ENCODE assay signal across 8 cellular contexts in genomic region chr17:78779848-78780247, GRCh38. TPM values are rescaled to one million over a fixed set of nuclear protein-coding genes. Genes with fewer than 3 reads are reported as not detected.
DNase-seq lines count a peak whose midpoint lies in the region; ATAC-seq, FAIRE-seq and TF ChIP-seq lines count a peak whose summit lies in the region.

No MANE protein-coding gene starts in this region.

- peaks cover 27% of the 10 kb centered on the region for H4K20me1 ChIP-seq in astrocyte (ENCODE audit: insufficient read depth, low read length)

- H3K27ac Mint-ChIP-seq in astrocyte (ENCODE audit: unreplicated experiment) (no peak overlapping the region), neural crest cell (ENCODE audit: unreplicated experiment) (no peak overlapping the region)

- H3K27me3 Mint-ChIP-seq in astrocyte (ENCODE audit: low read depth, unreplicated experiment) (no peaks in the 10 kb centered on the region), neural crest cell (ENCODE audit: low read depth) (no peaks in the 10 kb centered on the region)

- BruUV-seq in Panc1 (replicated peaks; lab: Mats Ljungman, UMichigan), result no TSS peak

- POLR2A ChIA-PET in Panc1 (lab: Charles Lee), result no interaction called here

- H3K4me3 ChIP-seq in Panc1 (ENCODE audit: low read depth in 2 of 2, low read length in 2 of 2) (peak overlapping the region in 1 of 2 experiments; percentile 47; a peak in 2 of 4 replicates), astrocyte (ENCODE audit: insufficient read depth, low read depth, low read length) (no peak overlapping the region)

- no peak overlapping the region for H2AFZ ChIP-seq in astrocyte (ENCODE audit: low read depth, low read length)

- no peak overlapping the region for H3K4me2 ChIP-seq in astrocyte (ENCODE audit: low read length)

- H3K36me3 Mint-ChIP-seq in astrocyte (ENCODE audit: low read depth, unreplicated experiment) (no peaks in the 10 kb centered on the region), neural crest cell (ENCODE audit: low read depth) (no peaks in the 10 kb centered on the region)

- H3K4me3 Mint-ChIP-seq in astrocyte (ENCODE audit: unreplicated experiment), result peak overlapping the region; percentile 58
- H3K4me3 Mint-ChIP-seq in neural crest cell, result peak overlapping the region; percentile 79

- H3K27me3 ChIP-seq in Panc1 (ENCODE audit: control insufficient read depth, insufficient read depth, low read length) (no peaks in the 10 kb centered on the region), astrocyte (ENCODE audit: insufficient read depth, low read length) (no peaks in the 10 kb centered on the region)

- H3K9ac ChIP-seq in astrocyte (ENCODE audit: low read length), result no peak overlapping the region

- CTCF ChIA-PET in Panc1 (lab: Charles Lee), result no interaction called here

- DNase-seq in GDM1 (lab: John Stamatoyannopoulos, UW) (peak; percentile 10), Panc1 (ENCODE audit: low read depth, low spot score) (no peak), astrocyte (ENCODE audit: low read depth) (no peak), neural crest cell (ENCODE audit: low read depth, low spot score) (no peak), NCI-H446 treated with DMSO at 0.1 percent for 48 hours (lab: John Stamatoyannopoulos, UW) (no peak), D341Med (ENCODE audit: low spot score) (no peak)

- no peaks in the 10 kb centered on the region for H3K9me3 Mint-ChIP-seq in astrocyte (ENCODE audit: unreplicated experiment)
- H3K9me3 Mint-ChIP-seq in neural crest cell, result no peaks in the 10 kb centered on the region

- H3K4me1 ChIP-seq in Panc1 (ENCODE audit: control insufficient read depth, insufficient read depth, low read length), result peaks cover 13% of the 10 kb centered on the region
- no peaks in the 10 kb centered on the region for H3K4me1 ChIP-seq in astrocyte (ENCODE audit: insufficient read depth, low read length)

- peak overlapping the region; percentile 36; the same call in 1 of the 2 replicates for H3K27ac ChIP-seq in Panc1 (ENCODE audit: low read length)
- H3K27ac ChIP-seq in astrocyte (ENCODE audit: low read depth, low read length), result no peak overlapping the region

- in situ Hi-C loops in Panc1 (cut with HindIII; ENCODE audit: low pct_unique_long_range_greater_than_20kb, low sequenced_read_pairs), result no loop called here

- ATAC-seq in Panc1 (no peak), GM18870 (IDR thresholded peaks at IDR 0.05; ENCODE audit: unreplicated experiment) (no peak), GM18861 (IDR thresholded peaks at IDR 0.05; ENCODE audit: unreplicated experiment) (no peak)

- intact Hi-C loops in Panc1 (cut with micrococcal nuclease; ENCODE audit: unreplicated experiment), result no loop called here

- no peak for FAIRE-seq in astrocyte (lab: Jason Lieb, UNC)

- H3K36me3 ChIP-seq in Panc1 (ENCODE audit: control insufficient read depth, insufficient read depth, low read length) (no peaks in the 10 kb centered on the region; the same call in 1 of the 2 replicates), astrocyte (ENCODE audit: insufficient read depth, low read length) (no peaks in the 10 kb centered on the region)

- no peak for TF ChIP-seq CTCF in Panc1 (IDR thresholded peaks at IDR 0.05)
- no peak for TF ChIP-seq CTCF in astrocyte (IDR thresholded peaks at IDR 0.05; ENCODE audit: insufficient read depth, low read depth, low read length)
- no peak for TF ChIP-seq CTCF in neural crest cell (conservative IDR thresholded peaks at IDR 0.05)

- H3K4me1 Mint-ChIP-seq in astrocyte (ENCODE audit: low read depth, unreplicated experiment) (peaks cover 4% of the 10 kb centered on the region), neural crest cell (peaks cover 27% of the 10 kb centered on the region)

- no peaks in the 10 kb centered on the region for H3K9me3 ChIP-seq in Panc1 (ENCODE audit: control insufficient read depth, insufficient read depth, low read depth, low read length)
- H3K9me3 ChIP-seq in astrocyte (ENCODE audit: insufficient read depth, low read depth, low read length), result no peaks in the 10 kb centered on the region

- peaks cover 51% of the 10 kb centered on the region for H3K79me2 ChIP-seq in astrocyte (ENCODE audit: insufficient read depth, low read length)

RNA-seq across cellular contexts. Expression of gene CYTH1, which starts 2.2 kb away (rescaled TPM):
- 46.7 TPM for total RNA-seq in Panc1 (2021; ENCODE audit: unreplicated experiment)
- 35.3 TPM for polyA plus RNA-seq in Panc1 (2012; ENCODE audit: insufficient read length)
- total RNA-seq in astrocyte, result 22.4 and 25.0 TPM in 2 replicates
- 26.8 and 27.7 TPM in 2 replicates for total RNA-seq in neural crest cell
